Comparison of ENCODE assay signal across 8 cellular contexts in genomic region chr10:23096814-23097549, GRCh38. TPM values are rescaled to one million over a fixed set of nuclear protein-coding genes. Genes with fewer than 3 reads are reported as not detected.
DNase-seq lines count a peak whose midpoint lies in the region; ATAC-seq and TF ChIP-seq lines count a peak whose summit lies in the region.

No MANE protein-coding gene starts in this region.

- peaks cover 3% of the 10 kb centered on the region for H3K36me3 Mint-ChIP-seq in activated CD8-positive, alpha-beta memory T cell treated with anti-CD3 and anti-CD28 coated beads, Interleukin-2, amount 10 ng/mL, durations not matched to agents 7 days and 5 days

- H3K4me1 Mint-ChIP-seq in activated CD8-positive, alpha-beta memory T cell treated with anti-CD3 and anti-CD28 coated beads, Interleukin-2, amount 10 ng/mL, durations not matched to agents 7 days and 5 days = peaks cover 27% of the 10 kb centered on the region

- H3K9ac ChIP-seq in skeletal muscle satellite cell (ENCODE audit: low read depth, low read length) = peak overlapping the region; percentile 91

- no peaks in the 10 kb centered on the region for H3K9me3 ChIP-seq in skeletal muscle satellite cell (replicated peaks; ENCODE audit: low read length)

- no peak overlapping the region for H3K27ac ChIP-seq in caudate nucleus (ENCODE audit: low read depth, low read length)

- CTCF ChIA-PET in activated CD8-positive, alpha-beta memory T cell treated with anti-CD3 and anti-CD28 coated beads, Interleukin-2, amount 10 ng/mL, durations not matched to agents 7 days and 5 days (lab: Charles Lee) = no interaction called here

- peak overlapping the region; percentile 76 for H3K4me3 ChIP-seq in skeletal muscle satellite cell (ENCODE audit: low read length)

- H3K36me3 ChIP-seq in skeletal muscle satellite cell (ENCODE audit: insufficient read depth, low read length) = no peaks in the 10 kb centered on the region

- H3K4me3 Mint-ChIP-seq in activated CD8-positive, alpha-beta memory T cell treated with anti-CD3 and anti-CD28 coated beads, Interleukin-2, amount 10 ng/mL, durations not matched to agents 7 days and 5 days = peak overlapping the region; percentile 89

- H3K9me3 Mint-ChIP-seq in activated CD8-positive, alpha-beta memory T cell treated with anti-CD3 and anti-CD28 coated beads, Interleukin-2, amount 10 ng/mL, durations not matched to agents 7 days and 5 days (ENCODE audit: low read depth) = no peaks in the 10 kb centered on the region

- peaks cover 19% of the 10 kb centered on the region for H3K27me3 Mint-ChIP-seq in activated CD8-positive, alpha-beta memory T cell treated with anti-CD3 and anti-CD28 coated beads, Interleukin-2, amount 10 ng/mL, durations not matched to agents 7 days and 5 days

- H3K4me2 ChIP-seq in skeletal muscle satellite cell (ENCODE audit: low read length) = peak overlapping the region; percentile 93

- H3K4me1 ChIP-seq in skeletal muscle satellite cell (ENCODE audit: control insufficient read depth, insufficient read depth, low read length) = peaks cover 17% of the 10 kb centered on the region

- no peak for DNase-seq in activated CD8-positive, alpha-beta memory T cell treated with anti-CD3 and anti-CD28 coated beads, Interleukin-2, amount 10 ng/mL, durations not matched to agents 7 days and 5 days
- no peak for DNase-seq in activated CD8-positive, alpha-beta memory T cell treated with anti-CD3 and anti-CD28 coated beads, Interleukin-2, amount 50 U/mL, for 48 hours
- peak; percentile 65 for DNase-seq in fibroblast of peridontal ligament (ENCODE audit: extremely low read depth)
- DNase-seq in caudate nucleus (lab: John Stamatoyannopoulos, UW) = no peak
- no peak for DNase-seq in medulla oblongata (ENCODE audit: extremely low spot score)

- no peaks in the 10 kb centered on the region for H3K27me3 ChIP-seq in skeletal muscle satellite cell (ENCODE audit: control insufficient read depth, insufficient read depth, low read length)

- no peak overlapping the region for H3K27ac Mint-ChIP-seq in activated CD8-positive, alpha-beta memory T cell treated with anti-CD3 and anti-CD28 coated beads, Interleukin-2, amount 10 ng/mL, durations not matched to agents 7 days and 5 days

- no peak for ATAC-seq in activated CD8-positive, alpha-beta memory T cell treated with anti-CD3 and anti-CD28 coated beads, Interleukin-2, amount 10 ng/mL, durations not matched to agents 7 days and 5 days
- ATAC-seq in SK-N-SH treated with all-trans-retinoic acid at 6 μM for 48 hours (peak; percentile 53), HG03460 (IDR thresholded peaks at IDR 0.05; ENCODE audit: unreplicated experiment) (no peak)

TF ChIP-seq in SK-N-SH treated with all-trans-retinoic acid at 6 μM for 48 hours, 23 proteins besides CTCF, POLR2A, EP300 and RAD21:
- TF ChIP-seq TOX (CRISPR knock-in tag; IDR thresholded peaks at IDR 0.05; ENCODE audit: borderline replicate concordance) (no peak), ISL1 (CRISPR knock-in tag; IDR thresholded peaks at IDR 0.05) (peak; percentile 96), PATZ1 (CRISPR knock-in tag; IDR thresholded peaks at IDR 0.05; ENCODE audit: borderline replicate concordance) (peak; percentile 57; the same call in 1 of the 2 replicates), RARB (CRISPR knock-in tag; IDR thresholded peaks at IDR 0.05) (no peak), SNAI2 (CRISPR knock-in tag; IDR thresholded peaks at IDR 0.05) (no peak), ZNF8 (CRISPR knock-in tag; IDR thresholded peaks at IDR 0.05) (no peak), CSDC2 (CRISPR knock-in tag; IDR thresholded peaks at IDR 0.05) (0 out of 2 replicates have a peak, but pooled peaks have one; percentile 52), TCF4 (CRISPR knock-in tag; IDR thresholded peaks at IDR 0.05; ENCODE audit: borderline replicate concordance) (peak; percentile 68), CSRNP3 (CRISPR knock-in tag; IDR thresholded peaks at IDR 0.05) (peak; percentile 59; the same call in 1 of the 2 replicates), ZC3H10 (CRISPR knock-in tag; IDR thresholded peaks at IDR 0.05) (no peak), BACH2 (CRISPR knock-in tag; IDR thresholded peaks at IDR 0.05; ENCODE audit: borderline replicate concordance) (no peak), CREB5 (CRISPR knock-in tag; IDR thresholded peaks at IDR 0.05; ENCODE audit: low read depth) (peak; percentile 8; the same call in 1 of the 2 replicates), TSHZ2 (CRISPR knock-in tag; IDR thresholded peaks at IDR 0.05) (0 out of 2 replicates have a peak, but pooled peaks have one; percentile 12)

RNA-seq across cellular contexts. Expression of gene MSRB2, which starts 1.6 kb away (rescaled TPM):
- total RNA-seq in activated CD8-positive, alpha-beta memory T cell treated with anti-CD3 and anti-CD28 coated beads, Interleukin-2, amount 10 ng/mL, durations not matched to agents 7 days and 5 days = 1 to 10 TPM; 6.0 to 9.7 TPM
- total RNA-seq in skeletal muscle satellite cell (2012; rRNA removed) = 5.6 and 5.7 TPM in 2 replicates
